25 cellular contexts compared by ENCODE assay signal in the genomic region with DNA sequence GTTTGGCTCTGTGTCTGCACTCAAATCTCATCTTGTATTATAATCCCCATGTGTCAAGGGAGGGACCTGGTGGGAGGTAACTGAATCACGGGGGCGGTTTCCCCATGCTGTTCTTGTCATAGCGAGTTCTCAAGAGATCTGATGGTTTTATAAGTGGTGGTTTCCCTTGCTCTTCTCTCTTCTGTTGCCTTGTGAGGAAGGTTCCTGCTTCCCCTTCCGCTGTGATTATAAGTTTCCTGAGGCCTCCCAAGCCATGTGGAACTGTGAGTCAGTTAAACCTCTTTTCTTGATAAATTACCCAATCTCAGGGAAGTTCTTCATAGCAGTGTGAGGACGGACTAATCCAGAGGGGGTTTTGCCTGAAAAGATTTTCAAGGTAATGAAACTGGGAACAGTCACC.
"Had no signal": no experiment of that assay in that cellular context is flagged by ENCODE, and none has a peak within 500 bp of the region (broad histone marks: within the 10 kb centered on the region; RNA-seq: fewer than 3 reads in every experiment).

No MANE protein-coding gene starts in this region.

- ATAC-seq: activated T-cell treated with anti-CD3 and anti-CD28 coated beads, Interleukin-2, amount 50 U/mL, for 72 hours; activated T-helper 17 cell treated with anti-CD3 and anti-CD28 coated beads, Interleukin-2, amount 50 U/mL, for 72 hours had no signal

- H3K27ac Mint-ChIP-seq: activated CD4-positive, alpha-beta memory T cell treated with anti-CD3 and anti-CD28 coated beads for 36 hours; activated T-cell treated with anti-CD3 and anti-CD28 coated beads, Interleukin-2, amount 50 U/mL, for 72 hours; activated T-helper 17 cell treated with anti-CD3 and anti-CD28 coated beads, Interleukin-2, amount 50 U/mL, for 72 hours had no signal

- H3K4me1 Mint-ChIP-seq: activated T-helper 17 cell treated with anti-CD3 and anti-CD28 coated beads, Interleukin-2, amount 50 U/mL, for 72 hours had no signal

- H3K36me3 Mint-ChIP-seq: activated CD4-positive, alpha-beta memory T cell treated with anti-CD3 and anti-CD28 coated beads for 36 hours; brain had no signal

- H3K4me3 Mint-ChIP-seq: activated CD4-positive, alpha-beta memory T cell treated with anti-CD3 and anti-CD28 coated beads for 36 hours; activated T-cell treated with anti-CD3 and anti-CD28 coated beads, Interleukin-2, amount 50 U/mL, for 72 hours; activated T-helper 17 cell treated with anti-CD3 and anti-CD28 coated beads, Interleukin-2, amount 50 U/mL, for 72 hours; brain had no signal

- DNase-seq: activated CD4-positive, alpha-beta memory T cell treated with anti-CD3 and anti-CD28 coated beads for 36 hours; activated CD4-positive, alpha-beta T cell treated with anti-CD3 and anti-CD28 coated beads, Interleukin-2, amount 50 U/mL, for 1 hour; activated effector memory CD4-positive, alpha-beta T cell treated with anti-CD3 and anti-CD28 coated beads, Interleukin-2, amount 50 U/mL, for 16 hours; activated naive CD4-positive, alpha-beta T cell; activated naive CD4-positive, alpha-beta T cell treated with anti-CD3 and anti-CD28 coated beads, Interleukin-2, amount 50 U/mL, for 16 hours; activated T-cell treated with anti-CD3 and anti-CD28 coated beads, Interleukin-2, amount 50 U/mL, for 1 hour; activated T-cell treated with anti-CD3 and anti-CD28 coated beads, Interleukin-2, amount 50 U/mL, for 72 hours; anterior cingulate cortex; cerebellar nuclear complex; NCI-H1048; NCI-H1105 treated with DMSO at 0.1 percent for 48 hours; NCI-H1436; NCI-H1694 treated with DMSO at 0.1 percent for 48 hours; NCI-H2029; NCI-H345; NCI-H524 treated with DMSO at 0.1 percent for 48 hours; NK-92 treated with Interleukin-12 subunit alpha and Interleukin-12 subunit beta, amount 100 ng/mL, for 24 hours; OCI-M1; Right ventricle myocardium superior; SW 1271; T-helper 1 cell; T-helper 2 cell; T-helper 9 cell had no signal

- H3K27me3 Mint-ChIP-seq: activated CD4-positive, alpha-beta memory T cell treated with anti-CD3 and anti-CD28 coated beads for 36 hours had no signal
